Comparison of ENCODE assay signal across 1 cellular context in the genomic region with DNA sequence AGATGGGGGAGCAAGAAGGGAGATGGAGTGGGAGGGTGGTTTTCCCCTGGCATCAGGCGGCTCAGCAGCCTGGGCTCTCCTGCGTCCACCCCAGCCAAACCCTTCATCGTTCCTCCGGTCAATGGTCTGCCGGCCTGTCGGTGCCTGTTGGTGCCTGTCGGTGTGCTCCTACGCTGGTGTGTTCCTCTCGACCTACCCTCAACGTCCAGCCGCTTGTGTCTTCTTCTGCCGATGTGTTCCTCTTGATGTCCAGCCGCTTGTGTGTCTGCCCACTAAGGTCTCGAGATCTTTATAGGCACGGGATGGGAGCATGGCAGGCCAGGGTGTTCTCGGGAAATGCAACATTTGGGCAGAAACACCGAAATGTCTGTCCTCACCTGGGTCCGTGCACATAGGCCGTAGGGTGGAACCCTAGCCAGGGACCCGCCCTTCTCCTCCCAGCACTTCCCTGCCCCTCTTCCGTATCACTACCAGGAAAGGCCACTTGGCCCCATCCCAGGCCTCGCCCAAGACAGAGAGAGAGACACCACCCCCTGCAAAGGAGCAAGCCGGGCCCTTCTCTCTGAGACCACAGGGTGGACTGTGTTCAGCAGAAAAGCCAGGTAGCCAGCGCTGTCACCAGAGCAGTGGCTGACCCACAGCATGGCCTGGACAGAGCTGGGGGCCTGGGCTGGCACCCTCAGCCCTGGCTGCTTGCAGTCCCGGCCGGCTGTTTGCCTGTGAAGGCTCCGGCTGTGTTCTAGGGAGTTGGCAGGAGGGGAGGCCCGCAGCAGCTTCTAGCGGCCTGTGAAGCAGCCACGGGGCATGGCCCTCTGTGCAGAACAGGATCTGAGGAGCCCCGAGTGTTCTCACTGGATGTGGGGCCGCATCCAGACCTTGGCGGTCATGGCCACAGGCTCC.
TF ChIP-seq lines count a peak whose summit lies in the region.

No MANE protein-coding gene starts in this region.

TF ChIP-seq in HepG2, 621 proteins besides CTCF, POLR2A, EP300 and RAD21 (continued from another document):
- TF ChIP-seq, protein P1, sequence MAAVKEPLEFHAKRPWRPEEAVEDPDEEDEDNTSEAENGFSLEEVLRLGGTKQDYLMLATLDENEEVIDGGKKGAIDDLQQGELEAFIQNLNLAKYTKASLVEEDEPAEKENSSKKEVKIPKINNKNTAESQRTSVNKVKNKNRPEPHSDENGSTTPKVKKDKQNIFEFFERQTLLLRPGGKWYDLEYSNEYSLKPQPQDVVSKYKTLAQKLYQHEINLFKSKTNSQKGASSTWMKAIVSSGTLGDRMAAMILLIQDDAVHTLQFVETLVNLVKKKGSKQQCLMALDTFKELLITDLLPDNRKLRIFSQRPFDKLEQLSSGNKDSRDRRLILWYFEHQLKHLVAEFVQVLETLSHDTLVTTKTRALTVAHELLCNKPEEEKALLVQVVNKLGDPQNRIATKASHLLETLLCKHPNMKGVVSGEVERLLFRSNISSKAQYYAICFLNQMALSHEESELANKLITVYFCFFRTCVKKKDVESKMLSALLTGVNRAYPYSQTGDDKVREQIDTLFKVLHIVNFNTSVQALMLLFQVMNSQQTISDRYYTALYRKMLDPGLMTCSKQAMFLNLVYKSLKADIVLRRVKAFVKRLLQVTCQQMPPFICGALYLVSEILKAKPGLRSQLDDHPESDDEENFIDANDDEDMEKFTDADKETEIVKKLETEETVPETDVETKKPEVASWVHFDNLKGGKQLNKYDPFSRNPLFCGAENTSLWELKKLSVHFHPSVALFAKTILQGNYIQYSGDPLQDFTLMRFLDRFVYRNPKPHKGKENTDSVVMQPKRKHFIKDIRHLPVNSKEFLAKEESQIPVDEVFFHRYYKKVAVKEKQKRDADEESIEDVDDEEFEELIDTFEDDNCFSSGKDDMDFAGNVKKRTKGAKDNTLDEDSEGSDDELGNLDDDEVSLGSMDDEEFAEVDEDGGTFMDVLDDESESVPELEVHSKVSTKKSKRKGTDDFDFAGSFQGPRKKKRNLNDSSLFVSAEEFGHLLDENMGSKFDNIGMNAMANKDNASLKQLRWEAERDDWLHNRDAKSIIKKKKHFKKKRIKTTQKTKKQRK (IDR thresholded peaks at IDR 0.05; ENCODE audit: low read length): no peak
- TF ChIP-seq, protein P2, sequence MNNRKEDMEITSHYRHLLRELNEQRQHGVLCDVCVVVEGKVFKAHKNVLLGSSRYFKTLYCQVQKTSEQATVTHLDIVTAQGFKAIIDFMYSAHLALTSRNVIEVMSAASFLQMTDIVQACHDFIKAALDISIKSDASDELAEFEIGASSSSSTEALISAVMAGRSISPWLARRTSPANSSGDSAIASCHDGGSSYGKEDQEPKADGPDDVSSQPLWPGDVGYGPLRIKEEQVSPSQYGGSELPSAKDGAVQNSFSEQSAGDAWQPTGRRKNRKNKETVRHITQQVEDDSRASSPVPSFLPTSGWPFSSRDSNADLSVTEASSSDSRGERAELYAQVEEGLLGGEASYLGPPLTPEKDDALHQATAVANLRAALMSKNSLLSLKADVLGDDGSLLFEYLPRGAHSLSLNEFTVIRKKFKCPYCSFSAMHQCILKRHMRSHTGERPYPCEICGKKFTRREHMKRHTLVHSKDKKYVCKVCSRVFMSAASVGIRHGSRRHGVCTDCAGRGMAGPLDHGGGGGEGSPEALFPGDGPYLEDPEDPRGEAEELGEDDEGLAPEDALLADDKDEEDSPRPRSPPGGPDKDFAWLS (CRISPR knock-in tag; IDR thresholded peaks at IDR 0.05; ENCODE audit: borderline replicate concordance): no peak
- TF ChIP-seq, protein P3, sequence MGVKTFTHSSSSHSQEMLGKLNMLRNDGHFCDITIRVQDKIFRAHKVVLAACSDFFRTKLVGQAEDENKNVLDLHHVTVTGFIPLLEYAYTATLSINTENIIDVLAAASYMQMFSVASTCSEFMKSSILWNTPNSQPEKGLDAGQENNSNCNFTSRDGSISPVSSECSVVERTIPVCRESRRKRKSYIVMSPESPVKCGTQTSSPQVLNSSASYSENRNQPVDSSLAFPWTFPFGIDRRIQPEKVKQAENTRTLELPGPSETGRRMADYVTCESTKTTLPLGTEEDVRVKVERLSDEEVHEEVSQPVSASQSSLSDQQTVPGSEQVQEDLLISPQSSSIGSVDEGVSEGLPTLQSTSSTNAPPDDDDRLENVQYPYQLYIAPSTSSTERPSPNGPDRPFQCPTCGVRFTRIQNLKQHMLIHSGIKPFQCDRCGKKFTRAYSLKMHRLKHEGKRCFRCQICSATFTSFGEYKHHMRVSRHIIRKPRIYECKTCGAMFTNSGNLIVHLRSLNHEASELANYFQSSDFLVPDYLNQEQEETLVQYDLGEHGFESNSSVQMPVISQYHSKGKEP (CRISPR knock-in tag; IDR thresholded peaks at IDR 0.05): no peak
- TF ChIP-seq ZNF543 (CRISPR knock-in tag; IDR thresholded peaks at IDR 0.05) (no peak), GATAD1 (CRISPR knock-in tag; IDR thresholded peaks at IDR 0.05) (no peak), RBAK (CRISPR knock-in tag; IDR thresholded peaks at IDR 0.05) (no peak)
- TF ChIP-seq, protein P4, sequence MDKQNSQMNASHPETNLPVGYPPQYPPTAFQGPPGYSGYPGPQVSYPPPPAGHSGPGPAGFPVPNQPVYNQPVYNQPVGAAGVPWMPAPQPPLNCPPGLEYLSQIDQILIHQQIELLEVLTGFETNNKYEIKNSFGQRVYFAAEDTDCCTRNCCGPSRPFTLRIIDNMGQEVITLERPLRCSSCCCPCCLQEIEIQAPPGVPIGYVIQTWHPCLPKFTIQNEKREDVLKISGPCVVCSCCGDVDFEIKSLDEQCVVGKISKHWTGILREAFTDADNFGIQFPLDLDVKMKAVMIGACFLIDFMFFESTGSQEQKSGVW (CRISPR knock-in tag; IDR thresholded peaks at IDR 0.05; ENCODE audit: borderline replicate concordance): no peak
